Comparison of ENCODE assay signal across 6 cellular contexts in the genomic region with DNA sequence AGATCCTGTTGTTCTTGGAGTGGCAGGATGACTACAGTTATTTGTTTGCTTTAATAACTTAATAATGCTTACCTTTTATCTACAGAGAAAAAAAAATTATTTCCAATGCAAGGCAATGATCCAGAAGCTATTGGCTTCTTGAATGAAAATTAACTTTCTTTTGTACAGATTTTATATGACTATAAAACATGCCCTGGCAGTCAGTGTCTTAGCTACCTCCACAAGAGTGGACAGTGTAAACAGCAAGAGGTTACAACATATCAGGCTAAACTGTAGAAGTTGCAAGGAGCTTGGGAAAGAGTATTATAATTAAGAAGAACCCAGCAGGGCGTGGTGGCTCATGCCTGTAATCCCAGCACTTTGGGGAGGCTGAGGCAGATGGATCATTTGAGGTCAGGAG. TPM values are rescaled to one million over a fixed set of nuclear protein-coding genes. Genes with fewer than 3 reads are reported as not detected.
"Had no signal": no experiment of that assay in that cellular context is flagged by ENCODE, and none has a peak within 500 bp of the region (broad histone marks: within the 10 kb centered on the region; RNA-seq: fewer than 3 reads in every experiment).

No MANE protein-coding gene starts in this region.

- H3K4me2 ChIP-seq: GM23338 had no signal

- H2AFZ ChIP-seq: GM23338 had no signal

- H3K4me3 ChIP-seq: GM23338, K562 had no signal

- DNase-seq: H9, HCEC 1CT, IMR-90 had no signal

RNA-seq across cellular contexts. Expression of a gene that starts 49.1 kb away (rescaled TPM):
- total RNA-seq: HT-29, K562 had no signal
